8 cellular contexts compared by ENCODE assay signal in the genomic region with DNA sequence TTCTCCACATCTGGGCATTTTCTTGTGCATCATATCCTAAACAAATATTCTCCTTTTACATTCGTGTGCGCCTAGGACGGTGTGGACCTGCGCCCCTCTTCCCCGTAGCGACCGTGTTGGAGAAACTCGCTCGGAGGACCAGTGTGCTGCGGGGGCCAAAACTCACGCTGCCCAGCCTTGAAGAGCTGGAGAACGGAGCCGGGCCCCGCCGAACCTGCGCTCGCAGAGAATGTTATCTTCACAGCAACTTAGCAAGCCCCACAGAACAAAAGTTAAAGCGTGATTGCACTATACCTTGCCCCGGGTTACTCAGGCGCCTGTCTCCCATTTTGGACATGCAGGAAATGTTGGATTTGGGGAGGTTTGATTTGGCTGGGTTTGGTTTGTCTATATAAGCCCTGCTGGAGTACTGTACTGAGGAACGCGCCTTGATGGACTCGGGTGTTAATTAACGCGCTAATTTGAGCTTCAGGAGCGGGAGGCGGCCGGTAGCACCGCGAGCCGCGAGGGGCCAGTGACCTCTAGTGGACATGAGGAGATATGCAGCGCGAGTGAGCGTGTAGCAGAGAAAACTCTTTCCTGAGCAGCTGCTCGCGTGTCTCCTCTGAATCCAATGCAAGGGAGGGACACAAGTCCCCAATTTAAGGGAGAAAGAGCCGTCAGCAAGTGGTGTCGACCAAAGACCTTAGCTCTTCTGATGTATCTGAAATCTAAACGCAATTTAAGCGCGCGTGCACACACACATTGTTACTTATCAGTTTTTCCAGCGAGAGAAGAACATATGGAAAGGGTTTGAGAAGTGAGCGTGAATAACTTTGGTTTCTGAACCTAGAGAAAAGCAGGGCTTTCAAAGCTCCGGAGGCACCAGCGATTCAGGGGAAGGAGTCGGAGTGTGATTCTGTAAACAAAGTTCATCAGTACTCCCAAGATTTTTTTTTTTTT.
A peak's percentile ranks its signal among the peaks of the same experiment; 100 is the strongest.
DNase-seq lines count a peak whose midpoint lies in the region; ATAC-seq, FAIRE-seq and TF ChIP-seq lines count a peak whose summit lies in the region.

No MANE protein-coding gene starts in this region.

- peaks cover 89% of the 10 kb centered on the region for H3K27me3 Mint-ChIP-seq in activated T-helper 2 cell treated with anti-CD3 and anti-CD28 coated beads, Interferon-gamma antibody, Interleukin-2, Interleukin-4, amounts not matched to agents 10 μg/mL and 5 μg/mL and 100 μg/mL, durations not matched to agents 14 hours and 24 hours and 36 hours (ENCODE audit: low read depth)

- H3K4me1 Mint-ChIP-seq in activated T-helper 2 cell treated with anti-CD3 and anti-CD28 coated beads, Interferon-gamma antibody, Interleukin-2, Interleukin-4, amounts not matched to agents 10 μg/mL and 5 μg/mL and 100 μg/mL, durations not matched to agents 14 hours and 24 hours and 36 hours (ENCODE audit: low read depth), result peaks cover 7% of the 10 kb centered on the region

- TF ChIP-seq EP300 in suprapubic skin (IDR thresholded peaks at IDR 0.05), result no peak

- peak; percentile 73 for ATAC-seq in GM19468 (IDR thresholded peaks at IDR 0.05; ENCODE audit: extremely low read depth, unreplicated experiment)
- peak; percentile 93 for ATAC-seq in HG03571 (IDR thresholded peaks at IDR 0.05; ENCODE audit: unreplicated experiment)

- intact Hi-C loops in activated T-helper 2 cell treated with anti-CD3 and anti-CD28 coated beads, Interferon-gamma antibody, Interleukin-2, Interleukin-4, amounts not matched to agents 10 μg/mL and 5 μg/mL and 100 μg/mL, durations not matched to agents 14 hours and 24 hours and 36 hours (cut with micrococcal nuclease), result loop anchor here (1.0 to 5.0 kb wide), 4 partner anchors 16 to 910 kb away; no protein-coding TSS in a partner anchor

- no peaks in the 10 kb centered on the region for H3K36me3 ChIP-seq in neuron (ENCODE audit: insufficient read depth, low read length)
- H3K36me3 ChIP-seq in suprapubic skin, result no peaks in the 10 kb centered on the region

- H3K36me3 Mint-ChIP-seq in activated T-helper 2 cell treated with anti-CD3 and anti-CD28 coated beads, Interferon-gamma antibody, Interleukin-2, Interleukin-4, amounts not matched to agents 10 μg/mL and 5 μg/mL and 100 μg/mL, durations not matched to agents 14 hours and 24 hours and 36 hours (ENCODE audit: low read depth), result no peaks in the 10 kb centered on the region

- DNase-seq in D721Med (ENCODE audit: insufficient read length, low spot score) (peak; percentile 69), fibroblast of the aortic adventitia (ENCODE audit: low read depth) (peak; percentile 63), suprapubic skin (ENCODE audit: low spot score in 2 of 2) (no peak)
- DNase-seq in activated T-helper 2 cell treated with anti-CD3 and anti-CD28 coated beads, Interferon-gamma antibody, Interleukin-2, Interleukin-4, amounts not matched to agents 10 μg/mL and 5 μg/mL and 100 μg/mL, durations not matched to agents 14 hours and 24 hours and 36 hours (ENCODE audit: low spot score), result peak; percentile 60

- WGBS in suprapubic skin, result 4% methylated on average over 39 of the region's 48 CpGs

- H3K9me3 ChIP-seq in neuron (ENCODE audit: low read length) (peaks cover under 1% of the 10 kb centered on the region), suprapubic skin (no peaks in the 10 kb centered on the region)

- H3K9me3 Mint-ChIP-seq in activated T-helper 2 cell treated with anti-CD3 and anti-CD28 coated beads, Interferon-gamma antibody, Interleukin-2, Interleukin-4, amounts not matched to agents 10 μg/mL and 5 μg/mL and 100 μg/mL, durations not matched to agents 14 hours and 24 hours and 36 hours, result no peaks in the 10 kb centered on the region

- no peak overlapping the region for H3K4me3 Mint-ChIP-seq in activated T-helper 2 cell treated with anti-CD3 and anti-CD28 coated beads, Interferon-gamma antibody, Interleukin-2, Interleukin-4, amounts not matched to agents 10 μg/mL and 5 μg/mL and 100 μg/mL, durations not matched to agents 14 hours and 24 hours and 36 hours (ENCODE audit: low read depth)

- H3K4me1 ChIP-seq in neuron (ENCODE audit: insufficient read depth, low read length) (peaks cover 28% of the 10 kb centered on the region), suprapubic skin (peaks cover 47% of the 10 kb centered on the region)

- FAIRE-seq in D721Med (lab: Jason Lieb, UNC), result no peak

- peak overlapping the region; percentile 20 for H2AFZ ChIP-seq in neuron (ENCODE audit: low read depth, low read length)

- H3K4me3 ChIP-seq in fibroblast of the aortic adventitia (ENCODE audit: low read depth, low read length), result peak overlapping the region; percentile 34
- H3K4me3 ChIP-seq in neuron (ENCODE audit: low read length), result peak overlapping the region; percentile 13
- peak overlapping the region; percentile 28 for H3K4me3 ChIP-seq in suprapubic skin

- TF ChIP-seq POLR2A in suprapubic skin (IDR thresholded peaks at IDR 0.05), result no peak

- H3K27me3 ChIP-seq in neuron (ENCODE audit: insufficient read depth, low read length) (peaks cover 94% of the 10 kb centered on the region), suprapubic skin (peaks cover 100% of the 10 kb centered on the region)

- peak; percentile 93 for TF ChIP-seq CTCF in D721Med (IDR thresholded peaks at IDR 0.05; ENCODE audit: insufficient read depth, missing control alignments)
- TF ChIP-seq CTCF in fibroblast of the aortic adventitia (IDR thresholded peaks at IDR 0.05; ENCODE audit: insufficient read depth, low read length), result peak; percentile 99
- TF ChIP-seq CTCF in suprapubic skin (IDR thresholded peaks at IDR 0.05), result peak; percentile 65 to 97

- H3K27ac ChIP-seq in suprapubic skin, result no peak overlapping the region

- H3K27ac Mint-ChIP-seq in activated T-helper 2 cell treated with anti-CD3 and anti-CD28 coated beads, Interferon-gamma antibody, Interleukin-2, Interleukin-4, amounts not matched to agents 10 μg/mL and 5 μg/mL and 100 μg/mL, durations not matched to agents 14 hours and 24 hours and 36 hours, result peak overlapping the region; percentile 73

TF ChIP-seq in PFSK-1, 5 proteins besides CTCF, POLR2A, EP300 and RAD21:
- TF ChIP-seq FOXP2 (optimal IDR thresholded peaks at IDR 0.05; ENCODE audit: borderline replicate concordance, extremely low read depth, extremely low read length, insufficient read depth), result peak; percentile 52
- TF ChIP-seq, protein P1, sequence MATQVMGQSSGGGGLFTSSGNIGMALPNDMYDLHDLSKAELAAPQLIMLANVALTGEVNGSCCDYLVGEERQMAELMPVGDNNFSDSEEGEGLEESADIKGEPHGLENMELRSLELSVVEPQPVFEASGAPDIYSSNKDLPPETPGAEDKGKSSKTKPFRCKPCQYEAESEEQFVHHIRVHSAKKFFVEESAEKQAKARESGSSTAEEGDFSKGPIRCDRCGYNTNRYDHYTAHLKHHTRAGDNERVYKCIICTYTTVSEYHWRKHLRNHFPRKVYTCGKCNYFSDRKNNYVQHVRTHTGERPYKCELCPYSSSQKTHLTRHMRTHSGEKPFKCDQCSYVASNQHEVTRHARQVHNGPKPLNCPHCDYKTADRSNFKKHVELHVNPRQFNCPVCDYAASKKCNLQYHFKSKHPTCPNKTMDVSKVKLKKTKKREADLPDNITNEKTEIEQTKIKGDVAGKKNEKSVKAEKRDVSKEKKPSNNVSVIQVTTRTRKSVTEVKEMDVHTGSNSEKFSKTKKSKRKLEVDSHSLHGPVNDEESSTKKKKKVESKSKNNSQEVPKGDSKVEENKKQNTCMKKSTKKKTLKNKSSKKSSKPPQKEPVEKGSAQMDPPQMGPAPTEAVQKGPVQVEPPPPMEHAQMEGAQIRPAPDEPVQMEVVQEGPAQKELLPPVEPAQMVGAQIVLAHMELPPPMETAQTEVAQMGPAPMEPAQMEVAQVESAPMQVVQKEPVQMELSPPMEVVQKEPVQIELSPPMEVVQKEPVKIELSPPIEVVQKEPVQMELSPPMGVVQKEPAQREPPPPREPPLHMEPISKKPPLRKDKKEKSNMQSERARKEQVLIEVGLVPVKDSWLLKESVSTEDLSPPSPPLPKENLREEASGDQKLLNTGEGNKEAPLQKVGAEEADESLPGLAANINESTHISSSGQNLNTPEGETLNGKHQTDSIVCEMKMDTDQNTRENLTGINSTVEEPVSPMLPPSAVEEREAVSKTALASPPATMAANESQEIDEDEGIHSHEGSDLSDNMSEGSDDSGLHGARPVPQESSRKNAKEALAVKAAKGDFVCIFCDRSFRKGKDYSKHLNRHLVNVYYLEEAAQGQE (IDR thresholded peaks at IDR 0.05; ENCODE audit: insufficient read depth in 1 of 2, low read depth in 2 of 2, low read length in 2 of 2), result no peak

Comparison
In these comparisons a context has a peak if more than half of its experiments do, and no peak if none do; other contexts are left out.
1. DNase-seq: peak in D721Med (single experiment), activated T-helper 2 cell treated with anti-CD3 and anti-CD28 coated beads, Interferon-gamma antibody, Interleukin-2, Interleukin-4, amounts not matched to agents 10 μg/mL and 5 μg/mL and 100 μg/mL, durations not matched to agents 14 hours and 24 hours and 36 hours (single experiment) and fibroblast of the aortic adventitia (single experiment); none in suprapubic skin (0 of 2).
2. Peak in every context shown above with its lines, with median percentiles within 50 percentile points of each other: CTCF ChIP-seq and H3K4me3 ChIP-seq.